In genomic region chr12:106301611-106302321, GRCh38 we compare ENCODE assay signal across 8 cellular contexts. TPM values are rescaled to one million over a fixed set of nuclear protein-coding genes. Genes with fewer than 3 reads are reported as not detected.
A peak's percentile ranks its signal among the peaks of the same experiment; 100 is the strongest.
DNase-seq lines count a peak whose midpoint lies in the region; ATAC-seq and TF ChIP-seq lines count a peak whose summit lies in the region.

No MANE protein-coding gene starts in this region.

- H3K27ac Mint-ChIP-seq in naive thymus-derived CD8-positive, alpha-beta T cell = peak overlapping the region; percentile 97 to 100 (median 100)

- TF ChIP-seq EP300 in stomach (IDR thresholded peaks at IDR 0.05) = no peak

- peaks cover 0 to 13% (median 0%) of the 10 kb centered on the region in 3 donors for H3K36me3 Mint-ChIP-seq in naive thymus-derived CD8-positive, alpha-beta T cell

- POLR2A ChIA-PET in BJ (lab: Charles Lee) = no interaction called here
- POLR2A ChIA-PET in naive thymus-derived CD8-positive, alpha-beta T cell (lab: Charles Lee) = interaction anchor here (0.6 to 5.5 kb wide), 27 partner anchors 8 to 1068 kb away, joined by 3 to 118 read pairs (median 6); partner anchors contain the start of genes APPL2, CKAP4, POLR3B and TMEM263

- H3K36me3 ChIP-seq in BJ (ENCODE audit: control insufficient read depth, insufficient read depth, low read length) (no peaks in the 10 kb centered on the region), NT2/D1 (ENCODE audit: insufficient read depth, insufficient read length, low read length) (no peaks in the 10 kb centered on the region), stomach (no peaks in the 10 kb centered on the region)

- H3K9me3 Mint-ChIP-seq in naive thymus-derived CD8-positive, alpha-beta T cell = no peaks in the 10 kb centered on the region

- no peaks in the 10 kb centered on the region for H3K9me3 ChIP-seq in NT2/D1 (ENCODE audit: insufficient read depth, low read length)
- no peaks in the 10 kb centered on the region for H3K9me3 ChIP-seq in stomach

- H3K4me3 ChIP-seq in BJ (ENCODE audit: low read depth, low read length) (peak overlapping the region; percentile 89), NT2/D1 (ENCODE audit: insufficient read length, low read depth) (peak overlapping the region; percentile 77), stomach (peak overlapping the region; percentile 86 to 98 (median 90))

- 1 to 4% (median 1%) methylated on average over 15 to 32 of the region's 32 CpGs for WGBS in stomach, 5 donors

- TF ChIP-seq CTCF in BJ (IDR thresholded peaks at IDR 0.05; ENCODE audit: insufficient read depth, low read depth, low read length) = no peak
- TF ChIP-seq CTCF in stomach (IDR thresholded peaks at IDR 0.05) = no peak

- no peak for DNase-seq in BJ (ENCODE audit: low read depth)
- no peak for DNase-seq in NT2/D1 (ENCODE audit: low read depth, low spot score)
- DNase-seq in activated T-cell treated with anti-CD3 and anti-CD28 coated beads, Interleukin-2, amount 50 U/mL, for 1 hour = peak; percentile 80
- peak; percentile 56 to 92 (median 85) for DNase-seq in naive thymus-derived CD8-positive, alpha-beta T cell
- DNase-seq in stomach = peak; percentile 95

- peak overlapping the region; percentile 85 for H3K9ac ChIP-seq in NT2/D1 (ENCODE audit: insufficient read length, low read depth)

- H3K4me3 Mint-ChIP-seq in naive thymus-derived CD8-positive, alpha-beta T cell = peak overlapping the region; percentile 87 to 99 (median 91)

- TF ChIP-seq POLR2A in stomach (IDR thresholded peaks at IDR 0.05) = no peak

- peaks cover 11% of the 10 kb centered on the region for H3K4me1 ChIP-seq in NT2/D1 (ENCODE audit: insufficient read depth, insufficient read length)
- peaks cover 35 to 63% (median 59%) of the 10 kb centered on the region in 4 donors for H3K4me1 ChIP-seq in stomach

- H3K27me3 ChIP-seq in BJ (ENCODE audit: control insufficient read depth, insufficient read depth, low read length) = no peaks in the 10 kb centered on the region
- no peaks in the 10 kb centered on the region for H3K27me3 ChIP-seq in NT2/D1 (ENCODE audit: insufficient read depth, insufficient read length)
- no peaks in the 10 kb centered on the region for H3K27me3 ChIP-seq in stomach

- peaks cover 41 to 60% (median 55%) of the 10 kb centered on the region in 4 donors for H3K4me1 Mint-ChIP-seq in naive thymus-derived CD8-positive, alpha-beta T cell

- intact Hi-C loops in stomach (cut with DNase I; ENCODE audit: low total_unique reads) = no loop called here

- no peaks in the 10 kb centered on the region for H3K27me3 Mint-ChIP-seq in naive thymus-derived CD8-positive, alpha-beta T cell

- peak overlapping the region; percentile 89 to 99 (median 96) for H3K27ac ChIP-seq in stomach

- CTCF ChIA-PET in BJ (lab: Yijun Ruan, JAX) = interaction anchor here (1.1 to 2.2 kb wide), 4 partner anchors 9 to 75 kb away, joined by 4 to 5 read pairs (median 5); partner anchors contain the start of gene POLR3B

- ATAC-seq in GM19328 (IDR thresholded peaks at IDR 0.05; ENCODE audit: unreplicated experiment) (peak; percentile 52), HG03439 (IDR thresholded peaks at IDR 0.05; ENCODE audit: unreplicated experiment) (peak; percentile 58), esophagus mucosa (peak; percentile 62)
- ATAC-seq in naive thymus-derived CD8-positive, alpha-beta T cell = peak; percentile 49 to 55

RNA-seq across cellular contexts. Expression of gene TCP11L2, which starts 0.8 kb away (rescaled TPM):
- polyA plus RNA-seq in BJ (2011; rRNA removed) (16.8 and 22.0 TPM in 2 replicates), stomach (1 to 10 TPM; 2.3 to 7.5 (median 5.0) TPM)
- 52.3 and 57.1 TPM in 2 replicates for polyA minus RNA-seq in BJ (2011; rRNA and poly(A)+ RNA removed)
- total RNA-seq in esophagus mucosa (35.3 TPM), stomach (10 to 100 TPM in 4 of 5 donors, under 1 TPM in 1; 0.29 to 57.5 (median 32.1) TPM)
- total RNA-seq in naive thymus-derived CD8-positive, alpha-beta T cell = 100 to 1,000 TPM; 203 to 211 TPM
- polyA plus RNA-seq in naive thymus-derived CD8-positive, alpha-beta T cell = 10 to 100 TPM; 30.6 to 45.4 (median 34.7) TPM

RNA-seq across cellular contexts. Expression of gene CKAP4, which starts 53.9 kb away (rescaled TPM):
- 315 and 337 TPM in 2 replicates for polyA plus RNA-seq in BJ (2011; rRNA removed)
- polyA minus RNA-seq in BJ (2011; rRNA and poly(A)+ RNA removed) = 116 and 120 TPM in 2 replicates
- 87.3 TPM for total RNA-seq in esophagus mucosa
- 10 to 100 TPM; 13.7 to 14.4 TPM for total RNA-seq in naive thymus-derived CD8-positive, alpha-beta T cell
- polyA plus RNA-seq in naive thymus-derived CD8-positive, alpha-beta T cell = 10 to 100 TPM; 11.2 to 11.9 (median 11.2) TPM
- 10 to 100 TPM; 36.2 to 98.7 (median 71.0) TPM for total RNA-seq in stomach
- polyA plus RNA-seq in stomach = 10 to 100 TPM; 13.7 to 27.3 (median 20.6) TPM

RNA-seq across cellular contexts. Expression of gene POLR3B, which starts 55.8 kb away (rescaled TPM):
- polyA plus RNA-seq in BJ (2011; rRNA removed) (6.4 and 11.1 TPM in 2 replicates), stomach (1 to 10 TPM; 2.3 to 2.9 (median 2.4) TPM)
- 7.9 and 9.3 TPM in 2 replicates for polyA minus RNA-seq in BJ (2011; rRNA and poly(A)+ RNA removed)
- total RNA-seq in esophagus mucosa (9.4 TPM), stomach (10 to 100 TPM in 2 of 5 donors, 1 to 10 TPM in 2, under 1 TPM in 1; 0.87 to 31.2 (median 8.8) TPM)
- total RNA-seq in naive thymus-derived CD8-positive, alpha-beta T cell = 1 to 10 TPM; 8.1 to 9.1 TPM
- polyA plus RNA-seq in naive thymus-derived CD8-positive, alpha-beta T cell = 1 to 10 TPM; 3.1 to 6.2 (median 4.2) TPM

Comparison
In these comparisons a context has a peak if more than half of its experiments do, and no peak if none do; other contexts are left out.
1. DNase-seq: peak in activated T-cell treated with anti-CD3 and anti-CD28 coated beads, Interleukin-2, amount 50 U/mL, for 1 hour (single experiment), naive thymus-derived CD8-positive, alpha-beta T cell (10 of 10) and stomach (single experiment); none in BJ (single experiment) and NT2/D1 (single experiment).
2. Peak in every context shown above with its lines, with median percentiles within 50 percentile points of each other: H3K4me3 ChIP-seq and ATAC-seq.